ENCODE assay signal across 8 cellular contexts in the genomic region with DNA sequence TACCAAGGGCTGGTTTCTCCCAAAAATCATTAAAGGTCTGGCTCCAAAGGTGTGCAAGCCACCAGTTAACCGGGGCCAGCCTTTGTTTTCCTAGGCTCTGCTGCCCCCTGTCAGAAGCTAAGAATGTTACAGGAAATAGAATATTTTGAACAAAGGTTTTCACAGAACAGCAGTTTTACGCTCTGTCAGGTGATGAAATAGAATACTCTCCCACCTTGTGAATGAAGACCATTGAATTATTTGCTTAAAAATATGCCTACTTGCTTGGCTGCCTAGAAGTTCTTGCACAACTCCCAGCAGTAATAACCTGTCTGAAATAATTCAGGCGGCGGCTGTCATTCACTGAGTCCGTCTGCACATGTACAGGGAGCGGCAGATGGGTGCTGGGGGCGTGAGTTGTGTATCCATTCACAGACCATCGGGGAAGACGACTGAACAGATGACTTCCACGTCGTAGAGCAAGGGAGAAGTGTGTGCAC. TPM values are rescaled to one million over a fixed set of nuclear protein-coding genes. Genes with fewer than 3 reads are reported as not detected.
A peak's percentile ranks its signal among the peaks of the same experiment; 100 is the strongest.
DNase-seq lines count a peak whose midpoint lies in the region; ATAC-seq, FAIRE-seq and TF ChIP-seq lines count a peak whose summit lies in the region.

No MANE protein-coding gene starts in this region.

- DNase-seq in SHP77 (lab: John Stamatoyannopoulos, UW) (peak; percentile 49 to 56), glutamatergic neuron (peak; percentile 64), progenitor cell of endocrine pancreas (ENCODE audit: low spot score, unreplicated experiment) (peak; percentile 52), urothelium cell line (ENCODE audit: low spot score) (peak; percentile 62)
- peak; percentile 78 for DNase-seq in activated naive CD4-positive, alpha-beta T cell treated with anti-CD3 and anti-CD28 coated beads for 36 hours

- TF ChIP-seq CTCF in LNCAP (IDR thresholded peaks at IDR 0.05) (peak; percentile 53), glutamatergic neuron (IDR thresholded peaks at IDR 0.05; ENCODE audit: partially characterized antibody, unreplicated experiment) (peak; percentile 86), progenitor cell of endocrine pancreas (IDR thresholded peaks at IDR 0.05; ENCODE audit: unreplicated experiment) (peak; percentile 92)

- H3K4me3 Mint-ChIP-seq in activated naive CD4-positive, alpha-beta T cell treated with anti-CD3 and anti-CD28 coated beads for 36 hours, result peak overlapping the region; percentile 22
- H3K4me3 Mint-ChIP-seq in glutamatergic neuron (ENCODE audit: unreplicated experiment) (peak overlapping the region; percentile 70), progenitor cell of endocrine pancreas (ENCODE audit: low read depth) (no peak overlapping the region)

- peaks cover 5% of the 10 kb centered on the region for H3K27me3 Mint-ChIP-seq in activated naive CD4-positive, alpha-beta T cell treated with anti-CD3 and anti-CD28 coated beads for 36 hours (ENCODE audit: low read depth)
- H3K27me3 Mint-ChIP-seq in glutamatergic neuron (ENCODE audit: unreplicated experiment) (peaks cover 5% of the 10 kb centered on the region), progenitor cell of endocrine pancreas (no peaks in the 10 kb centered on the region)

- no peak overlapping the region for H3K27ac Mint-ChIP-seq in activated naive CD4-positive, alpha-beta T cell treated with anti-CD3 and anti-CD28 coated beads for 36 hours
- H3K27ac Mint-ChIP-seq in glutamatergic neuron (ENCODE audit: unreplicated experiment), result peak overlapping the region; percentile 97
- peak overlapping the region; percentile 13 for H3K27ac Mint-ChIP-seq in progenitor cell of endocrine pancreas

- FAIRE-seq in G401.6 (lab: Jason Lieb, UNC) (peak; percentile 84), urothelium cell line (lab: Jason Lieb, UNC) (no peak)

- intact Hi-C loops in activated naive CD4-positive, alpha-beta T cell treated with anti-CD3 and anti-CD28 coated beads for 36 hours (cut with micrococcal nuclease), result loop anchor here (1.0 to 10.0 kb wide), 13 partner anchors 50 to 1080 kb away; no protein-coding TSS in a partner anchor

- H3K9me3 Mint-ChIP-seq in activated naive CD4-positive, alpha-beta T cell treated with anti-CD3 and anti-CD28 coated beads for 36 hours, result no peaks in the 10 kb centered on the region
- peaks cover 4% of the 10 kb centered on the region for H3K9me3 Mint-ChIP-seq in glutamatergic neuron (ENCODE audit: unreplicated experiment)
- no peaks in the 10 kb centered on the region for H3K9me3 Mint-ChIP-seq in progenitor cell of endocrine pancreas (ENCODE audit: low read depth)

- CTCF ChIA-PET in activated naive CD4-positive, alpha-beta T cell treated with anti-CD3 and anti-CD28 coated beads for 36 hours (lab: Charles Lee), result interaction anchor here (0.7 to 5.6 kb wide), 6 partner anchors 14 to 264 kb away, joined by 3 to 41 read pairs (median 4); no protein-coding TSS in a partner anchor

- H3K36me3 Mint-ChIP-seq in activated naive CD4-positive, alpha-beta T cell treated with anti-CD3 and anti-CD28 coated beads for 36 hours (ENCODE audit: low read depth), result no peaks in the 10 kb centered on the region
- H3K36me3 Mint-ChIP-seq in glutamatergic neuron (ENCODE audit: unreplicated experiment) (no peaks in the 10 kb centered on the region), progenitor cell of endocrine pancreas (ENCODE audit: insufficient read depth) (no peaks in the 10 kb centered on the region)

- no peak for ATAC-seq in HG02973 (IDR thresholded peaks at IDR 0.05; ENCODE audit: unreplicated experiment)

- peaks cover 15% of the 10 kb centered on the region for H3K4me1 Mint-ChIP-seq in activated naive CD4-positive, alpha-beta T cell treated with anti-CD3 and anti-CD28 coated beads for 36 hours (ENCODE audit: low read depth)
- H3K4me1 Mint-ChIP-seq in glutamatergic neuron (ENCODE audit: low read depth, unreplicated experiment) (peaks cover 14% of the 10 kb centered on the region), progenitor cell of endocrine pancreas (ENCODE audit: low read depth) (peaks cover 7% of the 10 kb centered on the region)

RNA-seq across cellular contexts. Expression of gene SF3B1, which starts 56.3 kb away (rescaled TPM):
- 100 to 1,000 TPM; 235 to 248 TPM for total RNA-seq in activated naive CD4-positive, alpha-beta T cell treated with anti-CD3 and anti-CD28 coated beads for 36 hours
- 401 TPM for total RNA-seq in glutamatergic neuron (ENCODE audit: unreplicated experiment)
- total RNA-seq in progenitor cell of endocrine pancreas, result 348 and 370 TPM in 2 replicates
